ENCODE assay signal across 9 cellular contexts in the genomic region with DNA sequence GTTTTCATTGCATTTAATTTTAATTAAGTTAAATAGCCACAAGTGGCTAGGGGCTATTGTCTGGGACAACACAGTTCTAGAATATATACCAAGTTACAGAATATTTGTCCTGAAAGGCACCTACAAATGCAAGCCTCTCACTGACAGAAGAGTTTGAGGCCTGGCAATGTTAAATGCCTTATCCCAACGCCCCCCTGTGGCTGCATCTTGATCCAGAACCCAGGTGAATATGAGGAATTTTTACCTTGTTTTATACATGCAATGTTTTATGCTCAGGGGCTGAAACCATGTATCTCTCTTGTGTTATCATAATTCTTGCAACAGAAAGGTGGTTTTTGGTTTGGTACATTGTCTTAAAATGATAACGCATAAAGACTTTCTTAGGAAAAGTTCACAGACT.
A peak's percentile ranks its signal among the peaks of the same experiment; 100 is the strongest.
DNase-seq lines count a peak whose midpoint lies in the region; ATAC-seq and TF ChIP-seq lines count a peak whose summit lies in the region.
"Had no signal": no experiment of that assay in that cellular context is flagged by ENCODE, and none has a peak within 500 bp of the region (broad histone marks: within the 10 kb centered on the region; RNA-seq: fewer than 3 reads in every experiment).

No MANE protein-coding gene starts in this region.

- no peak overlapping the region for H2BK120ac ChIP-seq in mesendoderm (ENCODE audit: low read depth, low read length)

- no peaks in the 10 kb centered on the region for H3K27me3 ChIP-seq in HAP-1 (ENCODE audit: low read depth)
- H3K27me3 ChIP-seq in ascending aorta, result no peaks in the 10 kb centered on the region
- H3K27me3 ChIP-seq in mesendoderm (ENCODE audit: insufficient read depth, low read length, poor library complexity), result no peaks in the 10 kb centered on the region

- no peak overlapping the region for H3K18ac ChIP-seq in mesendoderm (ENCODE audit: low read length)

- H3K4me3 Mint-ChIP-seq in activated T-cell treated with anti-CD3 and anti-CD28 coated beads, Interleukin-2, amount 50 U/mL, for 24 hours, result no peak overlapping the region

- H3K27ac ChIP-seq in ascending aorta, result no peak overlapping the region
- no peak overlapping the region for H3K27ac ChIP-seq in mesendoderm (ENCODE audit: low read depth, low read length)

- intact Hi-C loops in ascending aorta (cut with DNase I), result no loop called here

- H3K27me3 Mint-ChIP-seq in activated T-cell treated with anti-CD3 and anti-CD28 coated beads, Interleukin-2, amount 50 U/mL, for 24 hours, result peaks cover 6% of the 10 kb centered on the region

- ATAC-seq in HG02970 (IDR thresholded peaks at IDR 0.05; ENCODE audit: low FRiP score, unreplicated experiment), result no peak

- no peaks in the 10 kb centered on the region for H3K9me3 Mint-ChIP-seq in activated T-cell treated with anti-CD3 and anti-CD28 coated beads, Interleukin-2, amount 50 U/mL, for 24 hours

- H4K5ac ChIP-seq in mesendoderm (ENCODE audit: low read length), result no peak overlapping the region

- H2BK15ac ChIP-seq in mesendoderm (replicated peaks; ENCODE audit: low read depth), result no peak overlapping the region

- no peak overlapping the region for H3K23ac ChIP-seq in mesendoderm (ENCODE audit: low read length)

- H2AK5ac ChIP-seq in mesendoderm (ENCODE audit: low read length), result no peak overlapping the region

- H3K4me3 ChIP-seq in HAP-1 (no peak overlapping the region), ascending aorta (no peak overlapping the region), mesendoderm (ENCODE audit: low read length) (no peak overlapping the region)

- no peak overlapping the region for H3K9ac ChIP-seq in mesendoderm (ENCODE audit: low read length)

- WGBS in mesendoderm (ENCODE audit: extremely low coverage, insufficient coverage, low lambda C conversion rate), result no CpG with 5 or more reads among the region's 2 CpGs

- no peak overlapping the region for H3K56ac ChIP-seq in mesendoderm (ENCODE audit: low read length)

- H3K36me3 ChIP-seq in HAP-1 (replicated peaks) (no peaks in the 10 kb centered on the region), ascending aorta (no peaks in the 10 kb centered on the region), mesendoderm (ENCODE audit: control insufficient read depth, insufficient read depth, low read length) (no peaks in the 10 kb centered on the region)

- DNase-seq in DMS153 (lab: John Stamatoyannopoulos, UW) (peak; percentile 17), HAP-1 (ENCODE audit: low spot score in 2 of 2) (peak; percentile 44 to 70), ascending aorta (ENCODE audit: low spot score in 2 of 2) (no peak), mesendoderm (peak; percentile 29), NCI-H774 (lab: John Stamatoyannopoulos, UW) (no peak)
- DNase-seq in activated T-cell treated with anti-CD3 and anti-CD28 coated beads, Interleukin-2, amount 50 U/mL, for 1 hour, result no peak
- DNase-seq in activated T-cell treated with anti-CD3 and anti-CD28 coated beads, Interleukin-2, amount 50 U/mL, for 24 hours, result no peak
- DNase-seq: activated CD4-positive, alpha-beta T cell treated with anti-CD3 and anti-CD28 coated beads for 1 hour had no signal

- H3K27ac Mint-ChIP-seq in activated T-cell treated with anti-CD3 and anti-CD28 coated beads, Interleukin-2, amount 50 U/mL, for 24 hours, result no peak overlapping the region

- H3K4me1 ChIP-seq in HAP-1 (peaks cover 16% of the 10 kb centered on the region), ascending aorta (no peaks in the 10 kb centered on the region), mesendoderm (ENCODE audit: control insufficient read depth, low read depth, low read length) (no peaks in the 10 kb centered on the region)

- H4K8ac ChIP-seq in mesendoderm (ENCODE audit: low read depth, low read length), result no peak overlapping the region

- no peaks in the 10 kb centered on the region for H3K79me1 ChIP-seq in mesendoderm (ENCODE audit: low read length)

- H3K36me3 Mint-ChIP-seq in activated T-cell treated with anti-CD3 and anti-CD28 coated beads, Interleukin-2, amount 50 U/mL, for 24 hours (ENCODE audit: low read depth), result no peaks in the 10 kb centered on the region

- H3K4ac ChIP-seq in mesendoderm (ENCODE audit: low read depth, low read length), result no peak overlapping the region

- no peak overlapping the region for H3K4me2 ChIP-seq in mesendoderm (ENCODE audit: low read length)

- H2BK5ac ChIP-seq in mesendoderm (ENCODE audit: low read length), result no peak overlapping the region

- no peaks in the 10 kb centered on the region for H3K9me3 ChIP-seq in HAP-1
- no peaks in the 10 kb centered on the region for H3K9me3 ChIP-seq in ascending aorta

- H3K79me2 ChIP-seq in mesendoderm (ENCODE audit: control insufficient read depth, insufficient read depth, low read length), result no peaks in the 10 kb centered on the region

- TF ChIP-seq CTCF in ascending aorta (IDR thresholded peaks at IDR 0.05), result peak in 2 of 3 experiments; percentile 34 to 53

- in situ Hi-C loops in HAP-1 (cut with MboI; ENCODE audit: low sequenced_read_pairs), result loop anchor here (5.0 to 25.0 kb wide), 2 partner anchors 281 to 531 kb away; no protein-coding TSS in a partner anchor

- peaks cover 4% of the 10 kb centered on the region for H3K4me1 Mint-ChIP-seq in activated T-cell treated with anti-CD3 and anti-CD28 coated beads, Interleukin-2, amount 50 U/mL, for 24 hours (ENCODE audit: low read depth)

Comparison
In these comparisons a context has a peak if more than half of its experiments do, and no peak if none do; other contexts are left out.
1. DNase-seq: peak in DMS153 (single experiment), HAP-1 (2 of 2) and mesendoderm (single experiment); none in ascending aorta (0 of 2), NCI-H774 (single experiment), activated T-cell treated with anti-CD3 and anti-CD28 coated beads, Interleukin-2, amount 50 U/mL, for 1 hour (single experiment) and activated T-cell treated with anti-CD3 and anti-CD28 coated beads, Interleukin-2, amount 50 U/mL, for 24 hours (single experiment).